In genomic region chrX:319579-320125, GRCh38 we compare ENCODE assay signal across 8 cellular contexts. TPM values are rescaled to one million over a fixed set of nuclear protein-coding genes. Genes with fewer than 3 reads are reported as not detected.
DNase-seq lines count a peak whose midpoint lies in the region; ATAC-seq and TF ChIP-seq lines count a peak whose summit lies in the region.

No MANE protein-coding gene starts in this region.

- H3K36me3 ChIP-seq in lower lobe of right lung (peaks cover 15% of the 10 kb centered on the region), tibial artery (peaks cover 7 to 18% (median 14%) of the 10 kb centered on the region in 3 donors)

- H3K9me3 ChIP-seq in lower lobe of right lung (no peaks in the 10 kb centered on the region), tibial artery (no peaks in the 10 kb centered on the region)

- intact Hi-C loops in activated CD4-positive, alpha-beta T cell treated with anti-CD3 and anti-CD28 coated beads, Interleukin-2, amount 10 ng/mL, durations not matched to agents 24 days and 14 days (cut with micrococcal nuclease), result loop anchor here (2.0 to 5.0 kb wide), 2 partner anchors 1073 to 1133 kb away; partner anchors contain the start of genes ASMTL and SLC25A6
- intact Hi-C loops in MCF 10A (cut with micrococcal nuclease), result loop anchor here (5.0 kb wide), 1 partner anchor 838 kb away; no protein-coding TSS in a partner anchor
- intact Hi-C loops in lower lobe of right lung (cut with DNase I), result no loop called here
- intact Hi-C loops in tibial artery (cut with DNase I; ENCODE audit: low total_unique reads), result loop anchor here (5.0 to 10.0 kb wide), 3 partner anchors 68 to 1133 kb away; partner anchors contain the start of genes ASMTL, PPP2R3B and SLC25A6

- H3K27ac ChIP-seq in lower lobe of right lung (peak overlapping the region; percentile 88), tibial artery (peak overlapping the region; percentile 84 to 89)

- peaks cover 4% of the 10 kb centered on the region for H3K9me3 Mint-ChIP-seq in activated CD4-positive, alpha-beta T cell treated with anti-CD3 and anti-CD28 coated beads, Interleukin-2, amount 10 ng/mL, durations not matched to agents 24 days and 14 days
- H3K9me3 Mint-ChIP-seq in MCF 10A (ENCODE audit: unreplicated experiment), result no peaks in the 10 kb centered on the region

- H3K4me3 ChIP-seq in lower lobe of right lung, result peak overlapping the region; percentile 86
- peak overlapping the region; percentile 76 to 97 for H3K4me3 ChIP-seq in tibial artery

- peak overlapping the region; percentile 88 for H3K27ac Mint-ChIP-seq in activated CD4-positive, alpha-beta T cell treated with anti-CD3 and anti-CD28 coated beads, Interleukin-2, amount 10 ng/mL, durations not matched to agents 24 days and 14 days
- peak overlapping the region; percentile 65 for H3K27ac Mint-ChIP-seq in MCF 10A (ENCODE audit: low read depth, unreplicated experiment)

- peak overlapping the region; percentile 96 for H3K4me3 Mint-ChIP-seq in activated CD4-positive, alpha-beta T cell treated with anti-CD3 and anti-CD28 coated beads, Interleukin-2, amount 10 ng/mL, durations not matched to agents 24 days and 14 days
- H3K4me3 Mint-ChIP-seq in MCF 10A (ENCODE audit: unreplicated experiment), result peak overlapping the region; percentile 72

- CTCF ChIA-PET in MCF 10A (lab: Yijun Ruan, JAX), result no interaction called here

- BruUV-seq in MCF 10A (replicated peaks; lab: Mats Ljungman, UMichigan), result no TSS peak

- peaks cover 12% of the 10 kb centered on the region for H3K36me3 Mint-ChIP-seq in activated CD4-positive, alpha-beta T cell treated with anti-CD3 and anti-CD28 coated beads, Interleukin-2, amount 10 ng/mL, durations not matched to agents 24 days and 14 days (ENCODE audit: low read depth)
- H3K36me3 Mint-ChIP-seq in MCF 10A (ENCODE audit: insufficient read depth, unreplicated experiment), result peaks cover 32% of the 10 kb centered on the region

- H3K4me1 ChIP-seq in lower lobe of right lung, result peaks cover 13% of the 10 kb centered on the region
- peaks cover 0 to 38% (median 17%) of the 10 kb centered on the region in 4 donors for H3K4me1 ChIP-seq in tibial artery

- no peaks in the 10 kb centered on the region for H3K27me3 ChIP-seq in lower lobe of right lung (ENCODE audit: low read depth)
- peaks cover 0 to 9% of the 10 kb centered on the region in 2 donors for H3K27me3 ChIP-seq in tibial artery

- TF ChIP-seq CTCF in MCF 10A (IDR thresholded peaks at IDR 0.05; ENCODE audit: unreplicated experiment) (no peak), lower lobe of right lung (IDR thresholded peaks at IDR 0.05) (no peak), tibial artery (IDR thresholded peaks at IDR 0.05) (no peak)

- peak; percentile 71 for DNase-seq in activated CD4-positive, alpha-beta T cell treated with anti-CD3 and anti-CD28 coated beads, Interleukin-2, amount 10 ng/mL, durations not matched to agents 24 days and 14 days
- DNase-seq in activated CD4-positive, alpha-beta T cell treated with anti-CD3 and anti-CD28 coated beads, Interleukin-2, amount 50 U/mL, for 1 hour, result no peak
- DNase-seq in MCF 10A (ENCODE audit: unreplicated experiment) (no peak), lower lobe of right lung (peak; percentile 67), tibial artery (peak; percentile 26 to 75), CD1c-positive myeloid dendritic cell (ENCODE audit: extremely low spot score) (no peak), mucosa of gallbladder (ENCODE audit: low spot score) (no peak)

- H3K4me1 Mint-ChIP-seq in activated CD4-positive, alpha-beta T cell treated with anti-CD3 and anti-CD28 coated beads, Interleukin-2, amount 10 ng/mL, durations not matched to agents 24 days and 14 days, result peaks cover 23% of the 10 kb centered on the region
- H3K4me1 Mint-ChIP-seq in MCF 10A (ENCODE audit: insufficient read depth, unreplicated experiment), result peaks cover 7% of the 10 kb centered on the region

- ATAC-seq in lower lobe of right lung (no peak), GM19351 (IDR thresholded peaks at IDR 0.05; ENCODE audit: unreplicated experiment) (no peak)

- H3K27me3 Mint-ChIP-seq in activated CD4-positive, alpha-beta T cell treated with anti-CD3 and anti-CD28 coated beads, Interleukin-2, amount 10 ng/mL, durations not matched to agents 24 days and 14 days, result peaks cover 4% of the 10 kb centered on the region
- no peaks in the 10 kb centered on the region for H3K27me3 Mint-ChIP-seq in MCF 10A (ENCODE audit: insufficient read depth, unreplicated experiment)

- POLR2A ChIA-PET in MCF 10A (lab: Yijun Ruan, JAX), result no interaction called here

RNA-seq across cellular contexts. Expression of gene GTPBP6, which starts 1.1 kb away (rescaled TPM):
- total RNA-seq in activated CD4-positive, alpha-beta T cell treated with anti-CD3 and anti-CD28 coated beads, Interleukin-2, amount 10 ng/mL, durations not matched to agents 24 days and 14 days, result 66.3 and 70.5 TPM in 2 replicates
- total RNA-seq in MCF 10A (2022) (54.9 and 73.4 TPM in 2 replicates), lower lobe of right lung (47.1 TPM), mucosa of gallbladder (54.1 TPM)

RNA-seq across cellular contexts. Expression of gene PLCXD1, which starts 38.5 kb away (rescaled TPM):
- total RNA-seq in activated CD4-positive, alpha-beta T cell treated with anti-CD3 and anti-CD28 coated beads, Interleukin-2, amount 10 ng/mL, durations not matched to agents 24 days and 14 days, result 66.0 and 68.7 TPM in 2 replicates
- 7.6 and 12.0 TPM in 2 replicates for total RNA-seq in MCF 10A (2022)
- total RNA-seq in lower lobe of right lung, result 23.7 TPM
- 34.8 TPM for total RNA-seq in mucosa of gallbladder

Comparison
In these comparisons a context has a peak if more than half of its experiments do, and no peak if none do; other contexts are left out.
1. DNase-seq: peak in activated CD4-positive, alpha-beta T cell treated with anti-CD3 and anti-CD28 coated beads, Interleukin-2, amount 10 ng/mL, durations not matched to agents 24 days and 14 days (single experiment), lower lobe of right lung (single experiment) and tibial artery (2 of 2); none in activated CD4-positive, alpha-beta T cell treated with anti-CD3 and anti-CD28 coated beads, Interleukin-2, amount 50 U/mL, for 1 hour (single experiment), MCF 10A (single experiment), CD1c-positive myeloid dendritic cell (single experiment) and mucosa of gallbladder (single experiment).